Comparison of ENCODE assay signal across 21 cellular contexts in genomic region chr19:14164088-14164487, GRCh38.
"Had no signal": no experiment of that assay in that cellular context is flagged by ENCODE, and none has a peak within 500 bp of the region (broad histone marks: within the 10 kb centered on the region; RNA-seq: fewer than 3 reads in every experiment).

No MANE protein-coding gene starts in this region.

- DNase-seq: effector memory CD8-positive, alpha-beta T cell; esophagus squamous epithelium; foreskin fibroblast; left colon; mesendoderm; naive B cell; nucleus accumbens; pancreas; right cardiac atrium; small intestine; stimulated activated CD4-positive, alpha-beta T cell treated with anti-CD3 and anti-CD28 coated beads, Interleukin-12 subunit alpha, Interleukin-12 subunit beta, amount 100 ng/mL, for 4 hours; stimulated activated naive CD4-positive, alpha-beta T cell; stomach; substantia nigra; transverse colon had no signal

- ATAC-seq: effector memory CD8-positive, alpha-beta T cell; gastroesophageal sphincter; left colon; pancreas; right cardiac atrium had no signal

- H3K27me3 Mint-ChIP-seq: effector memory CD8-positive, alpha-beta T cell; progenitor cell of endocrine pancreas had no signal

- H3K4me3 Mint-ChIP-seq: dendritic cell treated with granulocyte-macrophage colony-stimulating factor and Interleukin-4, amounts not matched to agents 40 ng/mL and 50 ng/mL, for 4 days; effector memory CD8-positive, alpha-beta T cell; nephron had no signal

- H3K36me3 Mint-ChIP-seq: naive B cell had no signal

- H3K36me3 ChIP-seq: pancreas, thoracic aorta, transverse colon had no signal

- H3K9me3 ChIP-seq: esophagus squamous epithelium, gastroesophageal sphincter, pancreas, stomach, thoracic aorta, transverse colon had no signal

- H3K27me3 ChIP-seq: esophagus squamous epithelium, gastroesophageal sphincter, pancreas, stomach, transverse colon had no signal

- H3K9me3 Mint-ChIP-seq: dendritic cell treated with granulocyte-macrophage colony-stimulating factor and Interleukin-4, amounts not matched to agents 40 ng/mL and 50 ng/mL, for 4 days; effector memory CD8-positive, alpha-beta T cell; naive B cell; nephron had no signal

- FAIRE-seq: colon, pancreas, small intestine had no signal

- H3K4me3 ChIP-seq: esophagus squamous epithelium, gastroesophageal sphincter, pancreas, stomach, thoracic aorta, transverse colon had no signal

- H3K27ac ChIP-seq: esophagus squamous epithelium, gastroesophageal sphincter, pancreas, stomach, thoracic aorta, transverse colon had no signal

- H3K27ac Mint-ChIP-seq: dendritic cell treated with granulocyte-macrophage colony-stimulating factor and Interleukin-4, amounts not matched to agents 40 ng/mL and 50 ng/mL, for 4 days; naive B cell; nephron; progenitor cell of endocrine pancreas had no signal

- H3K4me1 ChIP-seq: pancreas had no signal
